Comparison of ENCODE assay signal across 23 cellular contexts in genomic region chr7:56157238-56157790, GRCh38. TPM values are rescaled to one million over a fixed set of nuclear protein-coding genes. Genes with fewer than 3 reads are reported as not detected.
DNase-seq lines count a peak whose midpoint lies in the region; ATAC-seq, FAIRE-seq and TF ChIP-seq lines count a peak whose summit lies in the region.
"Had no signal": no experiment of that assay in that cellular context is flagged by ENCODE, and none has a peak within 500 bp of the region (broad histone marks: within the 10 kb centered on the region; RNA-seq: fewer than 3 reads in every experiment).

No MANE protein-coding gene starts in this region.

- ATAC-seq in HepG2: no peak
- ATAC-seq in right lobe of liver: no peak
- ATAC-seq in GM19455 (IDR thresholded peaks at IDR 0.05; ENCODE audit: unreplicated experiment): no peak
- ATAC-seq: A549 had no signal

- H3K36me3 Mint-ChIP-seq in activated T-cell treated with anti-CD3 and anti-CD28 coated beads, Interleukin-2, amount 50 U/mL, for 24 hours (ENCODE audit: low read depth): no peaks in the 10 kb centered on the region
- H3K36me3 Mint-ChIP-seq: CD8-positive, alpha-beta memory T cell had no signal

- POLR2A ChIA-PET in HepG2 (lab: Yijun Ruan, JAX): no interaction called here

- no peak overlapping the region for H3K4me3 Mint-ChIP-seq in activated T-cell treated with anti-CD3 and anti-CD28 coated beads, Interleukin-2, amount 50 U/mL, for 24 hours
- H3K4me3 Mint-ChIP-seq: CD8-positive, alpha-beta memory T cell; H9 had no signal

- WGBS in HepG2 (ENCODE audit: low lambda C conversion rate): 0% methylated on average over 1 of the region's 1 CpG
- WGBS in right lobe of liver (ENCODE audit: insufficient coverage, low coverage, low lambda C conversion rate, missing lambda C conversion rate): 7% methylated on average over 1 of the region's 1 CpG
- 0 to 11% methylated on average over 1 of the region's 1 CpG for WGBS in thyroid gland, 2 donors

- no peak overlapping the region for H2AFZ ChIP-seq in HepG2 (ENCODE audit: low read length)

- no peak overlapping the region for H3K4me3 ChIP-seq in HepG2 (replicated peaks in 1 of 3; ENCODE audit: insufficient read depth in 1 of 3, low read depth in 2 of 3, low read length in 3 of 3)
- H3K4me3 ChIP-seq in right lobe of liver: no peak overlapping the region
- H3K4me3 ChIP-seq in thyroid gland (replicated peaks in 1 of 3): no peak overlapping the region
- H3K4me3 ChIP-seq: A549; BLaER1 treated with 17β-estradiol and CSF1 and Interleukin-3, amounts not matched to agents 10 nM and 100 nM; SJSA1 had no signal

- H3K9me3 Mint-ChIP-seq in activated T-cell treated with anti-CD3 and anti-CD28 coated beads, Interleukin-2, amount 50 U/mL, for 24 hours: peaks cover 10% of the 10 kb centered on the region

- no peak for FAIRE-seq in HepG2 (lab: Jason Lieb, UNC)
- FAIRE-seq: A549, GM19239, HTR-8/SVneo, RCC 7860 had no signal

- intact Hi-C loops in HepG2 (cut with micrococcal nuclease; ENCODE audit: unreplicated experiment) (no loop called here), right lobe of liver (cut with DNase I) (no loop called here), thyroid gland (cut with DNase I) (no loop called here)

- no peaks in the 10 kb centered on the region for H3K4me1 Mint-ChIP-seq in activated T-cell treated with anti-CD3 and anti-CD28 coated beads, Interleukin-2, amount 50 U/mL, for 24 hours (ENCODE audit: low read depth)
- H3K4me1 Mint-ChIP-seq: CD8-positive, alpha-beta memory T cell; H9 had no signal

- H3K4me2 ChIP-seq in HepG2 (ENCODE audit: low read depth, low read length): no peak overlapping the region
- H3K4me2 ChIP-seq: A549; BLaER1 treated with 17β-estradiol and CSF1 and Interleukin-3, amounts not matched to agents 10 nM and 100 nM had no signal

- TF ChIP-seq POLR2A in HepG2 (IDR thresholded peaks at IDR 0.05; ENCODE audit: insufficient read depth in 1 of 2, low read depth in 2 of 2, low read length in 2 of 2) (no peak), right lobe of liver (IDR thresholded peaks at IDR 0.05) (no peak), thyroid gland (IDR thresholded peaks at IDR 0.05) (no peak)

- H3K36me3 ChIP-seq in HepG2 (replicated peaks in 1 of 2; ENCODE audit: control insufficient read depth in 1 of 2, insufficient read depth in 2 of 2, low read length in 2 of 2) (no peaks in the 10 kb centered on the region), right lobe of liver (no peaks in the 10 kb centered on the region), thyroid gland (no peaks in the 10 kb centered on the region)
- H3K36me3 ChIP-seq: BLaER1 treated with 17β-estradiol and CSF1 and Interleukin-3, amounts not matched to agents 10 nM and 100 nM; SJSA1 had no signal

- H3K9me3 ChIP-seq in HepG2 (ENCODE audit: low read length) (peaks cover 18% of the 10 kb centered on the region), right lobe of liver (no peaks in the 10 kb centered on the region), thyroid gland (no peaks in the 10 kb centered on the region)
- H3K9me3 ChIP-seq: A549, SJSA1 had no signal

- no peak for TF ChIP-seq EP300 in HepG2 (IDR thresholded peaks at IDR 0.05; ENCODE audit: low read depth in 2 of 2, low read length in 2 of 2)
- no peak for TF ChIP-seq EP300 in HepG2 (CRISPR knock-in tag; IDR thresholded peaks at IDR 0.05; ENCODE audit: borderline replicate concordance)

- H3K27me3 ChIP-seq in HepG2 (ENCODE audit: control insufficient read depth in 1 of 2, insufficient read depth in 2 of 2, low read length in 2 of 2) (no peaks in the 10 kb centered on the region; a peak in 1 of 5 replicates), right lobe of liver (no peaks in the 10 kb centered on the region), thyroid gland (no peaks in the 10 kb centered on the region)
- H3K27me3 ChIP-seq: BLaER1 treated with 17β-estradiol and CSF1 and Interleukin-3, amounts not matched to agents 10 nM and 100 nM; SJSA1 had no signal

- H3K27ac ChIP-seq in HepG2 (ENCODE audit: extremely low read length, insufficient read depth, low read length) (no peak overlapping the region), right lobe of liver (no peak overlapping the region), thyroid gland (peak overlapping the region; percentile 61 to 74 (median 67))
- H3K27ac ChIP-seq: A549; BLaER1 treated with 17β-estradiol and CSF1 and Interleukin-3, amounts not matched to agents 10 nM and 100 nM; HL-60; SJSA1 had no signal

- no peaks in the 10 kb centered on the region for H4K20me1 ChIP-seq in HepG2 (ENCODE audit: insufficient read depth, low read length)
- H4K20me1 ChIP-seq: BLaER1 treated with 17β-estradiol and CSF1 and Interleukin-3, amounts not matched to agents 10 nM and 100 nM had no signal

- H3K79me2 ChIP-seq in HepG2 (ENCODE audit: insufficient read depth, low read length): no peaks in the 10 kb centered on the region

- H3K27ac Mint-ChIP-seq in activated T-cell treated with anti-CD3 and anti-CD28 coated beads, Interleukin-2, amount 50 U/mL, for 24 hours: no peak overlapping the region
- H3K27ac Mint-ChIP-seq: CD8-positive, alpha-beta memory T cell; H9 had no signal

- no peak for TF ChIP-seq RAD21 in HepG2 (CRISPR knock-in tag; IDR thresholded peaks at IDR 0.05)

- H3K27me3 Mint-ChIP-seq in activated T-cell treated with anti-CD3 and anti-CD28 coated beads, Interleukin-2, amount 50 U/mL, for 24 hours: peaks cover 22% of the 10 kb centered on the region

- in situ Hi-C loops in HepG2 (cut with HindIII; ENCODE audit: extremely low pct_ligation_motif_present, low pct_unique_long_range_greater_than_20kb): no loop called here

- DNase-seq in HepG2 (ENCODE audit: low spot score) (no peak), right lobe of liver (no peak), NCI-H146 treated with DMSO at 0.1 percent for 48 hours (lab: John Stamatoyannopoulos, UW; ENCODE audit: unreplicated experiment) (peak; percentile 66), NCI-H69 (lab: John Stamatoyannopoulos, UW) (peak; percentile 99), thyroid gland (peak; percentile 78 to 82), nucleus accumbens (lab: John Stamatoyannopoulos, UW) (no peak)
- no peak for DNase-seq in activated T-cell treated with anti-CD3 and anti-CD28 coated beads, Interleukin-2, amount 50 U/mL, for 24 hours
- DNase-seq: CD8-positive, alpha-beta memory T cell; EL; H9; NCI-H1694 treated with DMSO at 0.1 percent for 48 hours; NCI-H226; NCI-H82; T-helper 2 cell had no signal

- no TSS peak for BruUV-seq in HepG2 (replicated peaks; lab: Mats Ljungman, UMichigan)

- CTCF ChIA-PET in HepG2 (lab: Yijun Ruan, JAX; ENCODE audit: low intra/inter-chr PET ratio, low total read pairs): no interaction called here

- H3K4me1 ChIP-seq in HepG2 (ENCODE audit: insufficient read depth, low read length) (peaks cover 11% of the 10 kb centered on the region), right lobe of liver (no peaks in the 10 kb centered on the region), thyroid gland (peaks cover 4 to 14% of the 10 kb centered on the region in 2 donors)
- H3K4me1 ChIP-seq: A549; BLaER1 treated with 17β-estradiol and CSF1 and Interleukin-3, amounts not matched to agents 10 nM and 100 nM; SJSA1 had no signal

- no peak overlapping the region for H3K9ac ChIP-seq in HepG2 (ENCODE audit: insufficient read depth, low read depth, low read length)
- H3K9ac ChIP-seq: BLaER1 treated with 17β-estradiol and CSF1 and Interleukin-3, amounts not matched to agents 10 nM and 100 nM had no signal

- no peak for TF ChIP-seq CTCF in HepG2 (CRISPR knock-in tag; IDR thresholded peaks at IDR 0.05)
- TF ChIP-seq CTCF in right lobe of liver (IDR thresholded peaks at IDR 0.05): no peak
- no peak for TF ChIP-seq CTCF in thyroid gland (IDR thresholded peaks at IDR 0.05)

RNA-seq across cellular contexts. Expression of gene NUPR2, which starts 41.1 kb away (rescaled TPM):
- total RNA-seq in HepG2 (2016; rRNA removed; fragmentation: Illumina TruSeq; extraction: Trizol) (not detected in 2 replicates), right lobe of liver (not detected), thyroid gland (10 to 100 TPM; 26.3 to 38.5 (median 34.5) TPM)
- not detected in 2 replicates for total RNA-seq in HepG2 (2016; cell fraction: cytosol; rRNA removed; fragmentation: Illumina TruSeq; extraction: Trizol; ENCODE audit: low read depth)
- total RNA-seq in HepG2 (2016; cell fraction: insoluble cytoplasmic fraction; rRNA removed; fragmentation: Illumina TruSeq; extraction: Trizol): not detected in 2 replicates
- total RNA-seq in HepG2 (2016; cell fraction: membrane; rRNA removed; fragmentation: Illumina TruSeq; extraction: Trizol): not detected in 2 replicates
- not detected in 2 replicates for total RNA-seq in HepG2 (2016; cell fraction: nucleus; rRNA removed; fragmentation: Illumina TruSeq; extraction: Trizol)
- polyA plus RNA-seq in HepG2 (2011; rRNA removed): not detected in 2 replicates
- not detected in 2 replicates for polyA plus RNA-seq in HepG2 (2011; cell fraction: cytosol; rRNA removed)
- polyA plus RNA-seq in HepG2 (2011; cell fraction: nucleus; rRNA removed): not detected in 2 replicates
- not detected in 2 replicates for polyA plus RNA-seq in HepG2 (2012)
- not detected in 2 replicates for polyA plus RNA-seq in HepG2 (2016; cell fraction: cytosol; fragmentation: Illumina TruSeq; extraction: Trizol; ENCODE audit: low read depth)
- polyA plus RNA-seq in HepG2 (2016; cell fraction: insoluble cytoplasmic fraction; fragmentation: Illumina TruSeq; extraction: Trizol; ENCODE audit: low read depth): not detected in 2 replicates
- not detected in 2 replicates for polyA plus RNA-seq in HepG2 (2016; cell fraction: membrane; fragmentation: Illumina TruSeq; extraction: Trizol; ENCODE audit: low read depth)
- polyA plus RNA-seq in HepG2 (2016; cell fraction: nucleus; fragmentation: Illumina TruSeq; extraction: Trizol; ENCODE audit: insufficient read depth, low read depth): not detected in 2 replicates
- polyA minus RNA-seq in HepG2 (2011; rRNA and poly(A)+ RNA removed; ENCODE audit: low replicate concordance): not detected in 2 replicates
- polyA minus RNA-seq in HepG2 (2011; cell fraction: cytosol; rRNA and poly(A)+ RNA removed): not detected in 2 replicates
- not detected in 2 replicates for polyA minus RNA-seq in HepG2 (2011; cell fraction: nucleus; rRNA and poly(A)+ RNA removed)
- total RNA-seq: CD8-positive, alpha-beta memory T cell; H9; LHCN-M2; SJSA1 had no signal
- polyA plus RNA-seq: A549; CD8-positive, alpha-beta memory T cell had no signal

RNA-seq across cellular contexts. Expression of gene CHCHD2, which starts 51.0 kb away (rescaled TPM):
- total RNA-seq in HepG2 (2016; rRNA removed; fragmentation: Illumina TruSeq; extraction: Trizol) (572 and 599 TPM in 2 replicates), right lobe of liver (100 to 1,000 TPM; 148 to 277 (median 174) TPM), thyroid gland (100 to 1,000 TPM; 347 to 507 (median 416) TPM)
- 170 and 177 TPM in 2 replicates for total RNA-seq in HepG2 (2016; cell fraction: cytosol; rRNA removed; fragmentation: Illumina TruSeq; extraction: Trizol; ENCODE audit: low read depth)
- 576 and 629 TPM in 2 replicates for total RNA-seq in HepG2 (2016; cell fraction: insoluble cytoplasmic fraction; rRNA removed; fragmentation: Illumina TruSeq; extraction: Trizol)
- total RNA-seq in HepG2 (2016; cell fraction: membrane; rRNA removed; fragmentation: Illumina TruSeq; extraction: Trizol): 222 TPM in 2 replicates
- total RNA-seq in HepG2 (2016; cell fraction: nucleus; rRNA removed; fragmentation: Illumina TruSeq; extraction: Trizol): 198 and 219 TPM in 2 replicates
- polyA plus RNA-seq in HepG2 (2011; rRNA removed): 330 and 333 TPM in 2 replicates
- polyA plus RNA-seq in HepG2 (2011; cell fraction: cytosol; rRNA removed): 318 and 570 TPM in 2 replicates
- 143 and 151 TPM in 2 replicates for polyA plus RNA-seq in HepG2 (2011; cell fraction: nucleus; rRNA removed)
- polyA plus RNA-seq in HepG2 (2012): 315 and 361 TPM in 2 replicates
- polyA plus RNA-seq in HepG2 (2016; cell fraction: cytosol; fragmentation: Illumina TruSeq; extraction: Trizol; ENCODE audit: low read depth): 167 and 168 TPM in 2 replicates
- 522 and 567 TPM in 2 replicates for polyA plus RNA-seq in HepG2 (2016; cell fraction: insoluble cytoplasmic fraction; fragmentation: Illumina TruSeq; extraction: Trizol; ENCODE audit: low read depth)
- 181 and 189 TPM in 2 replicates for polyA plus RNA-seq in HepG2 (2016; cell fraction: membrane; fragmentation: Illumina TruSeq; extraction: Trizol; ENCODE audit: low read depth)
- polyA plus RNA-seq in HepG2 (2016; cell fraction: nucleus; fragmentation: Illumina TruSeq; extraction: Trizol; ENCODE audit: insufficient read depth, low read depth): 254 and 280 TPM in 2 replicates
- 124 and 252 TPM in 2 replicates for polyA minus RNA-seq in HepG2 (2011; rRNA and poly(A)+ RNA removed; ENCODE audit: low replicate concordance)
- polyA minus RNA-seq in HepG2 (2011; cell fraction: cytosol; rRNA and poly(A)+ RNA removed): 128 and 156 TPM in 2 replicates
- 40.2 and 48.9 TPM in 2 replicates for polyA minus RNA-seq in HepG2 (2011; cell fraction: nucleus; rRNA and poly(A)+ RNA removed)

Comparison
In these comparisons a context has a peak if more than half of its experiments do, and no peak if none do; other contexts are left out.
1. DNase-seq: peak in NCI-H146 treated with DMSO at 0.1 percent for 48 hours (single experiment), NCI-H69 (single experiment) and thyroid gland (2 of 2); none in HepG2 (single experiment), right lobe of liver (0 of 3), nucleus accumbens (0 of 56) and activated T-cell treated with anti-CD3 and anti-CD28 coated beads, Interleukin-2, amount 50 U/mL, for 24 hours (single experiment).
2. H3K27ac ChIP-seq: peak in thyroid gland (3 of 3); none in HepG2 (single experiment) and right lobe of liver (0 of 3).
3. RNA of gene NUPR2, which starts 41.1 kb away (total RNA-seq): 26.3 to 38.5 TPM in thyroid gland; not detected in HepG2 and not detected in right lobe of liver; every median in the first group is over 10 times any median in the second.